1 cellular context compared by ENCODE assay signal in the genomic region with DNA sequence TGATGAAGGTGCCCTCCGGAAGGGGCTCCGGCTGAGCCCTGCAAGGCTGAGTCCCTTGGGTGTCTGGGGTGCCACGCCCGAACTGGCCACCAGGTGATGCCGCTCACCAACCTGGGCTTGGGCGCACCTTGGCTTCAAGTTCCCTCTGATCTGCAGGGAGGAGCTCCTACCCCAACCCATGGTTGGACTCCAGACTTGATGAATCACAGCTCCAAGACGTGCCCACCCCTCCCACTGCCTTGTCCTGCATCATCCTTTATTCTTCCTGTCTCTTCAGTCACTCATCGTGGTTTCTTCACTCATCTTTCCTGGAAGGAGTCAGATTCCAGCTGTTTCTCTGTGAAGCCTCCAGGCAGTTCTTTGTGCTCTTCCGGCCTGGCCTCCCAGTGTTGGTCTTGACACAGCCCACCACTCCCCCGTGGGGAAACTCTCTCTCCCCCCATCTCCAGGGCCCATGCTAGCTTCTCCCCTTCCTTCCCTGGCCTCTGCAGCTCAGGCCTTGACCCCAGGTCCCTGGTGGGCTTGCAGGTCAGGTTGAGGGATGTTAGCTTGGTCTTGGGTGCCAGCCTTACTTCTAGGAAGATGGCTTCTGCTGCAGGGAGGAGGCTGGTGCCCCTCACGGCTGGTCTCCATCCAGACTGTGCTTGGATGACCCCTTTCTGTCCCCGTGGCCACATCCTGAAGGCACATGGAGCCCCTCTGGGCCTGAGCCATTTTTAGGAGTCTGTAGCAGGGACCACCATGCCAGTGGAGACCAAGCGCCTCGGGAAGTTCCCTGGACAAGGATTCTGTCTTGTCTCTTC.
TF ChIP-seq lines count a peak whose summit lies in the region.

No MANE protein-coding gene starts in this region.

TF ChIP-seq in K562, 482 proteins besides CTCF, POLR2A, EP300 and RAD21 (continued from another document):
- TF ChIP-seq, protein P1, sequence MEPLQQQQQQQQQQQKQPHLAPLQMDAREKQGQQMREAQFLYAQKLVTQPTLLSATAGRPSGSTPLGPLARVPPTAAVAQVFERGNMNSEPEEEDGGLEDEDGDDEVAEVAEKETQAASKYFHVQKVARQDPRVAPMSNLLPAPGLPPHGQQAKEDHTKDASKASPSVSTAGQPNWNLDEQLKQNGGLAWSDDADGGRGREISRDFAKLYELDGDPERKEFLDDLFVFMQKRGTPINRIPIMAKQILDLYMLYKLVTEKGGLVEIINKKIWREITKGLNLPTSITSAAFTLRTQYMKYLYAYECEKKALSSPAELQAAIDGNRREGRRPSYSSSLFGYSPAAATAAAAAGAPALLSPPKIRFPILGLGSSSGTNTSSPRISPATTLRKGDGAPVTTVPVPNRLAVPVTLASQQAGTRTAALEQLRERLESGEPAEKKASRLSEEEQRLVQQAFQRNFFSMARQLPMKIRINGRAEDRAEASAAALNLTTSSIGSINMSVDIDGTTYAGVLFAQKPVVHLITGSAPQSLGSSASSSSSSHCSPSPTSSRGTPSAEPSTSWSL (CRISPR knock-in tag; IDR thresholded peaks at IDR 0.05; ENCODE audit: borderline replicate concordance) = no peak
- peak; percentile 53; the same call in 1 of the 2 replicates for TF ChIP-seq STAG1 (CRISPR knock-in tag; IDR thresholded peaks at IDR 0.05; ENCODE audit: borderline replicate concordance)
- TF ChIP-seq SMC3 (conservative IDR thresholded peaks at IDR 0.05; ENCODE audit: insufficient read depth, low read depth, low read length) = peak; percentile 38; the same call in 1 of the 2 replicates
- TF ChIP-seq, protein P2, sequence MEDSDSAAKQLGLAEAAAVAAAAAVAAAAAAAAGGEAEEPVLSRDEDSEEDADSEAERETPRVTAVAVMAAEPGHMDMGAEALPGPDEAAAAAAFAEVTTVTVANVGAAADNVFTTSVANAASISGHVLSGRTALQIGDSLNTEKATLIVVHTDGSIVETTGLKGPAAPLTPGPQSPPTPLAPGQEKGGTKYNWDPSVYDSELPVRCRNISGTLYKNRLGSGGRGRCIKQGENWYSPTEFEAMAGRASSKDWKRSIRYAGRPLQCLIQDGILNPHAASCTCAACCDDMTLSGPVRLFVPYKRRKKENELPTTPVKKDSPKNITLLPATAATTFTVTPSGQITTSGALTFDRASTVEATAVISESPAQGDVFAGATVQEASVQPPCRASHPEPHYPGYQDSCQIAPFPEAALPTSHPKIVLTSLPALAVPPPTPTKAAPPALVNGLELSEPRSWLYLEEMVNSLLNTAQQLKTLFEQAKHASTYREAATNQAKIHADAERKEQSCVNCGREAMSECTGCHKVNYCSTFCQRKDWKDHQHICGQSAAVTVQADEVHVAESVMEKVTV (CRISPR knock-in tag; IDR thresholded peaks at IDR 0.05) = no peak
- TF ChIP-seq U2AF1 (optimal IDR thresholded peaks at IDR 0.05; ENCODE audit: low read depth, low read length) = no peak
TF ChIP-seq in K562: peak in this region for 3.
